ENCODE assay signal across 25 cellular contexts in the genomic region with DNA sequence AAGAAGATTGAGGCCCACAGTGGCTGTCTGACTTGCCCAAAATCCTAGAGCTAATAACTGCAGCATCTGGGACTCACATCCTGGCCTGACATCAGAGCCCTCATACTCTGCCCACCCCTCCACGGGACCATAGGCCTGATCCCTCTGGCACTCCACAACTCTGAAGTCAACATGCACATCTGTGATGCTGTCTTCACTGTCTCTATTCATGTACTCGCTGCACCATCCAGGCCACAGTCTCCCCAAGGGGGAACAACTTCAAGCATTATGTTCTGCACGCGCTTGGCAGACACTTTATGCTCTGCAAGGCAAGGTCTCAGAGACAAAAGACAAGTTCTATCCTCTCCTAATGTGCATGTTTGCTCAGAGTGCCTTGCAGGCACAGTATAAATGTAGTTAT.
"Had no signal": no experiment of that assay in that cellular context is flagged by ENCODE, and none has a peak within 500 bp of the region (broad histone marks: within the 10 kb centered on the region; RNA-seq: fewer than 3 reads in every experiment).

No MANE protein-coding gene starts in this region.

- H3K27ac Mint-ChIP-seq: activated B cell treated with CpG ODN at 0.5 μM for 24 hours; activated CD4-positive, alpha-beta memory T cell treated with anti-CD3 and anti-CD28 coated beads for 36 hours; activated CD4-positive, alpha-beta T cell treated with anti-CD3 and anti-CD28 coated beads, Interleukin-2, amount 10 ng/mL, durations not matched to agents 7 days and 5 days; activated naive CD4-positive, alpha-beta T cell treated with anti-CD3 and anti-CD28 coated beads for 36 hours; activated naive CD8-positive, alpha-beta T cell had no signal

- DNase-seq: activated B cell treated with CpG ODN at 0.5 μM for 24 hours; activated CD4-positive, alpha-beta memory T cell treated with anti-CD3 and anti-CD28 coated beads for 36 hours; activated CD4-positive, alpha-beta T cell treated with anti-CD3 and anti-CD28 coated beads, Interleukin-2, amount 10 ng/mL, durations not matched to agents 7 days and 5 days; activated CD8-positive, alpha-beta memory T cell treated with anti-CD3 and anti-CD28 coated beads for 24 hours; activated effector memory CD4-positive, alpha-beta T cell treated with anti-CD3 and anti-CD28 coated beads, Interleukin-2, amount 50 U/mL, for 16 hours; activated naive CD4-positive, alpha-beta T cell treated with anti-CD3 and anti-CD28 coated beads for 36 hours; activated T-cell treated with anti-CD3 and anti-CD28 coated beads, Interleukin-2, amount 50 U/mL, for 4 hours; brain microvascular endothelial cell; Kasumi-1; KBM-7; NCI-H1048; NCI-H1417; NCI-H1930; NCI-H345; NCI-H510A; NCI-H69; NK-92 treated with Interleukin-12 subunit alpha and Interleukin-12 subunit beta, amount 100 ng/mL, for 24 hours; OCI-M1; RPMI8226; SJCRH30; SK-N-SH; T-helper 1 cell had no signal

- H3K9me3 Mint-ChIP-seq: activated B cell treated with CpG ODN at 0.5 μM for 24 hours; activated CD4-positive, alpha-beta memory T cell treated with anti-CD3 and anti-CD28 coated beads for 36 hours; activated CD4-positive, alpha-beta T cell treated with anti-CD3 and anti-CD28 coated beads, Interleukin-2, amount 10 ng/mL, durations not matched to agents 7 days and 5 days; activated naive CD4-positive, alpha-beta T cell treated with anti-CD3 and anti-CD28 coated beads for 36 hours; activated T-cell treated with anti-CD3 and anti-CD28 coated beads, Interleukin-2, amount 50 U/mL, for 4 hours had no signal

- H3K4me3 Mint-ChIP-seq: activated B cell treated with CpG ODN at 0.5 μM for 24 hours; activated CD4-positive, alpha-beta memory T cell treated with anti-CD3 and anti-CD28 coated beads for 36 hours; activated CD4-positive, alpha-beta T cell treated with anti-CD3 and anti-CD28 coated beads, Interleukin-2, amount 10 ng/mL, durations not matched to agents 7 days and 5 days; activated naive CD4-positive, alpha-beta T cell treated with anti-CD3 and anti-CD28 coated beads for 36 hours; activated naive CD8-positive, alpha-beta T cell; activated T-cell treated with anti-CD3 and anti-CD28 coated beads, Interleukin-2, amount 50 U/mL, for 4 hours had no signal

- H3K4me1 Mint-ChIP-seq: activated B cell treated with CpG ODN at 0.5 μM for 24 hours; activated CD4-positive, alpha-beta T cell treated with anti-CD3 and anti-CD28 coated beads, Interleukin-2, amount 10 ng/mL, durations not matched to agents 7 days and 5 days had no signal

- H3K36me3 Mint-ChIP-seq: activated CD4-positive, alpha-beta memory T cell treated with anti-CD3 and anti-CD28 coated beads for 36 hours; activated naive CD8-positive, alpha-beta T cell had no signal

- ATAC-seq: activated T-cell treated with anti-CD3 and anti-CD28 coated beads, Interleukin-2, amount 50 U/mL, for 4 hours; Panc1; Right ventricle myocardium inferior had no signal
